Comparison of ENCODE assay signal across 24 cellular contexts in the genomic region with DNA sequence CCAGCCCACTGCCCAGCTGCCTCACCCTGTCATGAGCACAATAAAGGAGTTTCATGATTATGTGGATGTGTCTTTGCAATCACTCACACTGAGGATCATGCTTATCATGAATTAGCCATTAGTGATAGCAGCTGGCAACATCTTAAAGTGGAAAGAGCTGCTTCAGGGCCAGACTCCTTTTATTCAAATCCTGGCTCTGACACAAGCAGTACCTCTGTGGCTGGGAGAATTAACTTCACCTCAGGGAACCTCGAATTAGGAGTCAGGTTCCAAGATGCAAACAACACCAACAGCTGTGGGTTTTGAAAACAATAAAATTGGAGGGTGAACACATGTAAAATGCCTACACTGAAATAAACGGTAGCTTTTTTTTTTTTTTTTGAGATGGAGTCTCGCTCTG. TPM values are rescaled to one million over a fixed set of nuclear protein-coding genes. Genes with fewer than 3 reads are reported as not detected.
A peak's percentile ranks its signal among the peaks of the same experiment; 100 is the strongest.
DNase-seq lines count a peak whose midpoint lies in the region; ATAC-seq lines count a peak whose summit lies in the region.
"Had no signal": no experiment of that assay in that cellular context is flagged by ENCODE, and none has a peak within 500 bp of the region (broad histone marks: within the 10 kb centered on the region; RNA-seq: fewer than 3 reads in every experiment).

No MANE protein-coding gene starts in this region.

- H3K27ac ChIP-seq in CD8-positive, alpha-beta memory T cell (ENCODE audit: low read depth, low read length): peak overlapping the region; percentile 10
- H3K27ac ChIP-seq in HUES64 (ENCODE audit: low read depth, low read length): peak overlapping the region; percentile 96
- peak overlapping the region; percentile 29 for H3K27ac ChIP-seq in mesodermal cell (ENCODE audit: low read depth, low read length, severe bottlenecking)
- H3K27ac ChIP-seq in aorta (ENCODE audit: low read depth in 1 of 2, low read length in 2 of 2): no peak overlapping the region
- H3K27ac ChIP-seq: heart right ventricle, lower lobe of right lung, suprapubic skin, vagina had no signal

- no peaks in the 10 kb centered on the region for H3K27me3 ChIP-seq in CD8-positive, alpha-beta memory T cell (ENCODE audit: insufficient read depth, low read length, poor library complexity, severe bottlenecking)
- no peaks in the 10 kb centered on the region for H3K27me3 ChIP-seq in HUES64 (ENCODE audit: insufficient read depth, low read length)
- no peaks in the 10 kb centered on the region for H3K27me3 ChIP-seq in aorta (ENCODE audit: control insufficient read depth in 1 of 2, insufficient read depth in 2 of 2, low read length in 1 of 2)
- H3K27me3 ChIP-seq: heart right ventricle, suprapubic skin, vagina had no signal

- H3K27me3 Mint-ChIP-seq in CD8-positive, alpha-beta memory T cell: no peaks in the 10 kb centered on the region
- H3K27me3 Mint-ChIP-seq: activated CD4-positive, alpha-beta T cell treated with anti-CD3 and anti-CD28 coated beads, Interleukin-2, amount 10 ng/mL, durations not matched to agents 24 days and 14 days; T-cell had no signal

- no peaks in the 10 kb centered on the region for H3K9me3 Mint-ChIP-seq in CD8-positive, alpha-beta memory T cell
- H3K9me3 Mint-ChIP-seq: activated CD4-positive, alpha-beta T cell treated with anti-CD3 and anti-CD28 coated beads, Interleukin-2, amount 10 ng/mL, durations not matched to agents 24 days and 14 days; T-cell had no signal

- POLR2A ChIA-PET in CD8-positive, alpha-beta memory T cell (lab: Charles Lee): interaction anchor here (0.6 to 0.7 kb wide), 2 partner anchors 92 to 316 kb away, joined by 5 to 7 read pairs; no protein-coding TSS in a partner anchor

- H3K4me1 Mint-ChIP-seq in CD8-positive, alpha-beta memory T cell: peaks cover 0 to 4% (median 0%) of the 10 kb centered on the region in 3 donors
- H3K4me1 Mint-ChIP-seq: activated CD4-positive, alpha-beta T cell treated with anti-CD3 and anti-CD28 coated beads, Interleukin-2, amount 10 ng/mL, durations not matched to agents 24 days and 14 days had no signal

- DNase-seq in CD8-positive, alpha-beta memory T cell: no peak
- DNase-seq in amniotic epithelial cell (ENCODE audit: low read depth): peak; percentile 27
- no peak for DNase-seq in islet precursor cell
- DNase-seq in CD1c-positive myeloid dendritic cell (ENCODE audit: extremely low spot score): no peak
- DNase-seq in KBM-7: no peak
- no peak for DNase-seq in aorta
- DNase-seq: ACHN; activated CD4-positive, alpha-beta T cell treated with anti-CD3 and anti-CD28 coated beads, Interleukin-2, amount 10 ng/mL, durations not matched to agents 24 days and 14 days; activated CD8-positive, alpha-beta memory T cell treated with anti-CD3 and anti-CD28 coated beads, Interleukin-2, amount 50 U/mL, for 48 hours; activated effector memory CD4-positive, alpha-beta T cell treated with Interleukin-2 at 50 U/mL for 16 hours; C1 segment of cervical spinal cord; dermis blood vessel endothelial cell; heart right ventricle; KG1; lower lobe of right lung; NCI-H1930; right cardiac atrium; SIG-M5; T-cell had no signal

- CTCF ChIA-PET in CD8-positive, alpha-beta memory T cell (lab: Charles Lee): no interaction called here

- no peak for ATAC-seq in aorta (ENCODE audit: low FRiP score)
- ATAC-seq: GM12878, heart right ventricle, lower lobe of right lung, right cardiac atrium, T-cell had no signal

- WGBS in HUES64: 21% methylated on average over 2 of the region's 3 CpGs
- 13 to 56% methylated on average over 1 of the region's 3 CpGs for WGBS in mesodermal cell (ENCODE audit: insufficient coverage in 2 of 2), 2 experiments
- 57% methylated on average over 3 of the region's 3 CpGs for WGBS in aorta, 2 donors

- H3K4me3 ChIP-seq in CD8-positive, alpha-beta memory T cell (ENCODE audit: low read length): no peak overlapping the region
- H3K4me3 ChIP-seq in HUES64 (ENCODE audit: low read length): peak overlapping the region; percentile 42
- no peak overlapping the region for H3K4me3 ChIP-seq in mesodermal cell (ENCODE audit: extremely low read depth, insufficient read depth, low read length, poor library complexity, severe bottlenecking)
- no peak overlapping the region for H3K4me3 ChIP-seq in aorta (ENCODE audit: low read length in 2 of 2)
- H3K4me3 ChIP-seq: GM12878, heart right ventricle, lower lobe of right lung, suprapubic skin, vagina had no signal

- in situ Hi-C loops in KBM-7 (cut with MboI; ENCODE audit: low pct_unique_long_range_greater_than_20kb, low sequenced_read_pairs): no loop called here

- no peaks in the 10 kb centered on the region for H3K9me3 ChIP-seq in CD8-positive, alpha-beta memory T cell (ENCODE audit: low read length)
- H3K9me3 ChIP-seq in HUES64 (ENCODE audit: insufficient read depth, low read depth, low read length) (no peaks in the 10 kb centered on the region), mesodermal cell (ENCODE audit: control insufficient read depth, low read length) (no peaks in the 10 kb centered on the region), aorta (ENCODE audit: control insufficient read depth, low read length) (no peaks in the 10 kb centered on the region)
- H3K9me3 ChIP-seq: heart right ventricle, lower lobe of right lung, suprapubic skin, vagina had no signal

- no peak overlapping the region for H3K27ac Mint-ChIP-seq in CD8-positive, alpha-beta memory T cell
- H3K27ac Mint-ChIP-seq: activated CD4-positive, alpha-beta T cell treated with anti-CD3 and anti-CD28 coated beads, Interleukin-2, amount 10 ng/mL, durations not matched to agents 24 days and 14 days; T-cell had no signal

- H3K9ac ChIP-seq in HUES64 (ENCODE audit: low read depth, low read length): peak overlapping the region; percentile 60

- H3K36me3 ChIP-seq in CD8-positive, alpha-beta memory T cell (ENCODE audit: insufficient read depth, low read length): peaks cover 3% of the 10 kb centered on the region
- no peaks in the 10 kb centered on the region; the same call in 1 of the 2 replicates for H3K36me3 ChIP-seq in HUES64 (ENCODE audit: insufficient read depth, low read length)
- no peaks in the 10 kb centered on the region for H3K36me3 ChIP-seq in mesodermal cell (ENCODE audit: control insufficient read depth, insufficient read depth, low read length)
- no peaks in the 10 kb centered on the region for H3K36me3 ChIP-seq in aorta (ENCODE audit: control insufficient read depth in 1 of 2, insufficient read depth in 2 of 2, low read length in 1 of 2)
- H3K36me3 ChIP-seq: suprapubic skin, vagina had no signal

- no peaks in the 10 kb centered on the region for H3K4me1 ChIP-seq in CD8-positive, alpha-beta memory T cell (ENCODE audit: insufficient read depth, low read length)
- H3K4me1 ChIP-seq in HUES64 (ENCODE audit: insufficient read depth, low read length) (peaks cover 20% of the 10 kb centered on the region), mesodermal cell (ENCODE audit: control insufficient read depth, insufficient read depth, low read length, poor library complexity, severe bottlenecking) (no peaks in the 10 kb centered on the region), aorta (ENCODE audit: control insufficient read depth in 1 of 2, insufficient read depth in 2 of 2, low read length in 2 of 2) (no peaks in the 10 kb centered on the region)
- H3K4me1 ChIP-seq: lower lobe of right lung, suprapubic skin, vagina had no signal

- H3K4me3 Mint-ChIP-seq in CD8-positive, alpha-beta memory T cell: no peak overlapping the region
- H3K4me3 Mint-ChIP-seq: activated CD4-positive, alpha-beta T cell treated with anti-CD3 and anti-CD28 coated beads, Interleukin-2, amount 10 ng/mL, durations not matched to agents 24 days and 14 days; T-cell had no signal

- peaks cover 0 to 3% (median 0%) of the 10 kb centered on the region in 3 donors for H3K36me3 Mint-ChIP-seq in CD8-positive, alpha-beta memory T cell

- intact Hi-C loops in aorta (cut with DNase I): no loop called here

RNA-seq across cellular contexts. Expression of a gene that starts 6.7 kb away (rescaled TPM):
- total RNA-seq in CD8-positive, alpha-beta memory T cell: 10 to 100 TPM; 66.4 to 73.4 TPM
- 60.3 TPM for polyA plus RNA-seq in CD8-positive, alpha-beta memory T cell
- 60.9 TPM for polyA plus RNA-seq in HUES64 (2013, experiment 1 of 2)
- 57.7 TPM for polyA plus RNA-seq in HUES64 (2013, experiment 2 of 2)
- 51.3 TPM for polyA plus RNA-seq in mesodermal cell (2013, experiment 1 of 2)
- 38.1 TPM for polyA plus RNA-seq in mesodermal cell (2013, experiment 2 of 2)
- 10 to 100 TPM; 57.4 to 66.1 TPM for total RNA-seq in aorta
- 10 to 100 TPM; 13.9 to 53.0 TPM for polyA plus RNA-seq in aorta

RNA-seq across cellular contexts. Expression of a gene that starts 31.1 kb away (rescaled TPM):
- total RNA-seq in CD8-positive, alpha-beta memory T cell: 10 to 100 TPM; 45.7 to 47.1 TPM
- 33.8 TPM for polyA plus RNA-seq in CD8-positive, alpha-beta memory T cell
- polyA plus RNA-seq in HUES64 (2013, experiment 1 of 2): 42.5 TPM
- 45.1 TPM for polyA plus RNA-seq in HUES64 (2013, experiment 2 of 2)
- polyA plus RNA-seq in mesodermal cell (2013, experiment 1 of 2): 33.0 TPM
- polyA plus RNA-seq in mesodermal cell (2013, experiment 2 of 2): 25.0 TPM
- 10 to 100 TPM; 19.7 to 21.9 TPM for total RNA-seq in aorta
- 10 to 100 TPM; 27.1 to 29.3 TPM for polyA plus RNA-seq in aorta

Comparison
In these comparisons a context has a peak if more than half of its experiments do, and no peak if none do; other contexts are left out.
1. H3K27ac ChIP-seq: peak in CD8-positive, alpha-beta memory T cell (single experiment), HUES64 (single experiment) and mesodermal cell (single experiment); none in aorta (0 of 2).